In the genomic region with DNA sequence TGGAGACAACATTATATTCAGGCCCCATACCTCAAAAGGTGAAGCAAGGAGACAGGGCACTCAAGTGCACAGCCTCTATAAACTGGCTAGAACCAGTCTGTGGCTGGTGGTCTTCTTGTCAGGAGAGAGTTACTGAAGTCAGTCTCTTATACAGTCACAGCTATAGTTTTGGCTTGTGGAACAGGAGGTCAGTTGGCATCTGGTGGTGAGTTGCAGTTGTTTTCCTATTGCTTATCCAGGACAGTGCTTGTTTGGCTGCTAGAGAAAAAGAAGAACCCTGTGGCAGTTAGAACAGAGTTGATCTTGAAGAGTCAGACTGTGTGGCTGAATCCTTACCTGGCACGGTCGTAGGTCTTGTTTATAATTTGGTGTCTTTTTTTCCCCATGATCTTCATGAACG, we compare ENCODE assay signal across 17 cellular contexts. TPM values are rescaled to one million over a fixed set of nuclear protein-coding genes. Genes with fewer than 3 reads are reported as not detected.
"Had no signal": no experiment of that assay in that cellular context is flagged by ENCODE, and none has a peak within 500 bp of the region (broad histone marks: within the 10 kb centered on the region; RNA-seq: fewer than 3 reads in every experiment).

No MANE protein-coding gene starts in this region.

- H3K27me3 Mint-ChIP-seq: activated naive CD8-positive, alpha-beta T cell; memory B cell; stimulated activated naive CD8-positive, alpha-beta T cell treated with anti-CD3 and anti-CD28 coated beads, Interleukin-15, amount 100 ng/mL, for 72 hours had no signal

- H3K4me3 Mint-ChIP-seq: activated naive CD8-positive, alpha-beta T cell; endodermal cell; memory B cell; stimulated activated naive CD8-positive, alpha-beta T cell treated with anti-CD3 and anti-CD28 coated beads, Interleukin-15, amount 100 ng/mL, for 72 hours had no signal

- H3K27me3 ChIP-seq: breast epithelium, esophagus squamous epithelium, gastrocnemius medialis, tibial artery had no signal

- H3K4me1 ChIP-seq: breast epithelium, tibial artery had no signal

- H3K4me3 ChIP-seq: breast epithelium, coronary artery, esophagus squamous epithelium, gastrocnemius medialis, tibial artery had no signal

- H3K27ac Mint-ChIP-seq: activated naive CD8-positive, alpha-beta T cell; endodermal cell; memory B cell; stimulated activated naive CD8-positive, alpha-beta T cell treated with anti-CD3 and anti-CD28 coated beads, Interleukin-15, amount 100 ng/mL, for 72 hours had no signal

- ATAC-seq: activated CD4-positive, CD25-positive, alpha-beta regulatory T cell treated with anti-CD3 and anti-CD28 coated beads, Interleukin-2, amount 50 U/mL, for 24 hours; gastrocnemius medialis; sciatic nerve; stimulated activated naive CD8-positive, alpha-beta T cell treated with anti-CD3 and anti-CD28 coated beads, Interleukin-15, amount 100 ng/mL, for 72 hours had no signal

- H3K36me3 ChIP-seq: breast epithelium, gastrocnemius medialis had no signal

- H3K9me3 ChIP-seq: breast epithelium, esophagus squamous epithelium, gastrocnemius medialis, SK-N-SH, tibial artery had no signal

- H3K9me3 Mint-ChIP-seq: memory B cell; stimulated activated naive CD8-positive, alpha-beta T cell treated with anti-CD3 and anti-CD28 coated beads, Interleukin-15, amount 100 ng/mL, for 72 hours had no signal

- DNase-seq: activated CD4-positive, alpha-beta T cell treated with anti-CD3 and anti-CD28 coated beads, Interleukin-2, amount 50 U/mL, for 1 hour; activated gamma-delta T cell treated with Interleukin-2 at 50 U/mL for 16 hours; amniotic stem cell; endodermal cell; esophagus squamous epithelium; gastrocnemius medialis; SK-N-SH; stimulated activated naive CD8-positive, alpha-beta T cell treated with anti-CD3 and anti-CD28 coated beads, Interleukin-15, amount 100 ng/mL, for 72 hours had no signal

- H3K27ac ChIP-seq: breast epithelium, coronary artery, esophagus squamous epithelium, gastrocnemius medialis, tibial artery, VCaP had no signal

RNA-seq across cellular contexts. Expression of a gene that starts 38.4 kb away (rescaled TPM):
- total RNA-seq: renal cortical epithelial cell had no signal
